Comparison of ENCODE assay signal across 8 cellular contexts in genomic region chr1:205775717-205776056, GRCh38.
DNase-seq lines count a peak whose midpoint lies in the region; ATAC-seq and TF ChIP-seq lines count a peak whose summit lies in the region.

No MANE protein-coding gene starts in this region.

- no peaks in the 10 kb centered on the region for H3K79me2 ChIP-seq in parathyroid adenoma

- H3K36me3 ChIP-seq in RWPE2 (ENCODE audit: low read depth) (no peaks in the 10 kb centered on the region; the same call in 1 of the 2 replicates), parathyroid adenoma (ENCODE audit: control insufficient read depth, insufficient read depth, low read length) (no peaks in the 10 kb centered on the region)

- H3K4me1 ChIP-seq in RWPE2 (ENCODE audit: insufficient read depth, poor library complexity, severe bottlenecking) (peaks cover 8% of the 10 kb centered on the region), parathyroid adenoma (no peaks in the 10 kb centered on the region)

- peak overlapping the region; percentile 54 for H3K4me3 ChIP-seq in RWPE2 (ENCODE audit: severe bottlenecking)
- H3K4me3 ChIP-seq in fibroblast of mammary gland (ENCODE audit: control insufficient read depth, low read depth, low read length): peak overlapping the region; percentile 95
- peak overlapping the region; percentile 98 for H3K4me3 ChIP-seq in parathyroid adenoma (ENCODE audit: low read depth, low read length)

- peak; percentile 65 for ATAC-seq in RWPE2 (ENCODE audit: low read depth)
- no peak for ATAC-seq in GM18909 (IDR thresholded peaks at IDR 0.05; ENCODE audit: poor library complexity, unreplicated experiment)
- no peak for ATAC-seq in GM18498 (IDR thresholded peaks at IDR 0.05; ENCODE audit: unreplicated experiment)

- peak overlapping the region; percentile 90 for H2AFZ ChIP-seq in parathyroid adenoma

- DNase-seq in ELR (ENCODE audit: low read depth): peak; percentile 56
- DNase-seq in RWPE2 (ENCODE audit: low spot score): no peak
- peak; percentile 81 for DNase-seq in fibroblast of mammary gland (ENCODE audit: low read depth)
- no peak for DNase-seq in NCI-H1417 treated with DMSO at 0.1 percent for 48 hours (lab: John Stamatoyannopoulos, UW)
- DNase-seq in NCI-H774 (lab: John Stamatoyannopoulos, UW): no peak

- H3K27me3 ChIP-seq in RWPE2 (ENCODE audit: insufficient read depth, poor library complexity, severe bottlenecking) (no peaks in the 10 kb centered on the region), parathyroid adenoma (ENCODE audit: control insufficient read depth, insufficient read depth, low read length) (no peaks in the 10 kb centered on the region)

- H3K27ac ChIP-seq in RWPE2 (ENCODE audit: poor library complexity, severe bottlenecking): peak overlapping the region; percentile 34
- H3K27ac ChIP-seq in parathyroid adenoma: no peak overlapping the region

- H3K9ac ChIP-seq in parathyroid adenoma: no peak overlapping the region

- TF ChIP-seq CTCF in RWPE2 (IDR thresholded peaks at IDR 0.05; ENCODE audit: poor library complexity, severe bottlenecking): no peak
- no peak for TF ChIP-seq CTCF in fibroblast of mammary gland (conservative IDR thresholded peaks at IDR 0.05; ENCODE audit: control insufficient read depth, insufficient read depth, low read depth, low read length)
- no peak for TF ChIP-seq CTCF in parathyroid adenoma (IDR thresholded peaks at IDR 0.05)

- H3K4me2 ChIP-seq in parathyroid adenoma (ENCODE audit: low read length): peak overlapping the region; percentile 98

- H3K9me3 ChIP-seq in RWPE2 (ENCODE audit: severe bottlenecking): no peaks in the 10 kb centered on the region
- H3K9me3 ChIP-seq in parathyroid adenoma (ENCODE audit: control insufficient read depth, low read length): no peaks in the 10 kb centered on the region

Comparison
In these comparisons a context has a peak if more than half of its experiments do, and no peak if none do; other contexts are left out.
1. DNase-seq: peak in ELR (single experiment) and fibroblast of mammary gland (single experiment); none in RWPE2 (single experiment), NCI-H1417 treated with DMSO at 0.1 percent for 48 hours (single experiment) and NCI-H774 (single experiment).
2. Peak in every context shown above with its lines, with median percentiles within 50 percentile points of each other: H3K4me3 ChIP-seq.